Comparison of ENCODE assay signal across 25 cellular contexts in genomic region chr20:24366605-24367004, GRCh38.
DNase-seq lines count a peak whose midpoint lies in the region; ATAC-seq, FAIRE-seq and TF ChIP-seq lines count a peak whose summit lies in the region.
"Had no signal": no experiment of that assay in that cellular context is flagged by ENCODE, and none has a peak within 500 bp of the region (broad histone marks: within the 10 kb centered on the region; RNA-seq: fewer than 3 reads in every experiment).

No MANE protein-coding gene starts in this region.

- TF ChIP-seq EP300 in SK-N-SH (IDR thresholded peaks at IDR 0.05; ENCODE audit: borderline replicate concordance in 1 of 2, low read depth in 1 of 2, low read length in 1 of 2) = no peak

- H2AFZ ChIP-seq in astrocyte (ENCODE audit: low read depth, low read length) = no peak overlapping the region
- H2AFZ ChIP-seq in osteoblast (ENCODE audit: low read length) = no peak overlapping the region
- no peak overlapping the region for H2AFZ ChIP-seq in SK-N-SH (ENCODE audit: low read depth)

- H3K9ac ChIP-seq in astrocyte (ENCODE audit: low read length) (no peak overlapping the region), SK-N-SH (no peak overlapping the region)
- H3K9ac ChIP-seq: BLaER1 had no signal

- H3K4me2 ChIP-seq in astrocyte (ENCODE audit: low read length) (peak overlapping the region; percentile 14), osteoblast (ENCODE audit: insufficient read depth, low read length) (no peak overlapping the region), SK-N-SH (no peak overlapping the region)
- H3K4me2 ChIP-seq: BLaER1 had no signal

- H3K27me3 ChIP-seq in astrocyte (ENCODE audit: insufficient read depth, low read length) (no peaks in the 10 kb centered on the region), osteoblast (ENCODE audit: insufficient read depth, low read length) (no peaks in the 10 kb centered on the region), SK-N-SH (ENCODE audit: insufficient read depth) (no peaks in the 10 kb centered on the region)
- H3K27me3 ChIP-seq: BLaER1 had no signal

- H3K36me3 Mint-ChIP-seq in astrocyte (ENCODE audit: low read depth, unreplicated experiment) = no peaks in the 10 kb centered on the region
- H3K36me3 Mint-ChIP-seq: CD14-positive monocyte; CD4-positive, alpha-beta memory T cell; CD4-positive, CD25-positive, alpha-beta regulatory T cell; CD8-positive, alpha-beta memory T cell had no signal

- H3K9me3 ChIP-seq in astrocyte (ENCODE audit: insufficient read depth, low read depth, low read length) (peaks cover 8% of the 10 kb centered on the region), osteoblast (ENCODE audit: low read depth, low read length) (no peaks in the 10 kb centered on the region), SK-N-SH (no peaks in the 10 kb centered on the region)

- FAIRE-seq in astrocyte (lab: Jason Lieb, UNC) = no peak
- FAIRE-seq: A204.1, GM12878, GM12892 had no signal

- H3K4me3 ChIP-seq in astrocyte (ENCODE audit: insufficient read depth, low read depth, low read length) = no peak overlapping the region
- no peak overlapping the region for H3K4me3 ChIP-seq in osteoblast (ENCODE audit: insufficient read depth, low read length)
- H3K4me3 ChIP-seq in SK-N-SH (ENCODE audit: low read depth in 2 of 2, low read length in 1 of 2) = no peak overlapping the region
- H3K4me3 ChIP-seq: BLaER1, GM12878 had no signal

- H3K9me3 Mint-ChIP-seq in astrocyte (ENCODE audit: unreplicated experiment) = peaks cover 12% of the 10 kb centered on the region

- POLR2A ChIA-PET in SK-N-SH (lab: Yijun Ruan, JAX) = no interaction called here

- CTCF ChIA-PET in SK-N-SH (lab: Yijun Ruan, JAX) = interaction anchor here (0.8 kb wide), 1 partner anchor 16 kb away, joined by 4 read pairs; no protein-coding TSS in a partner anchor

- H3K27me3 Mint-ChIP-seq in astrocyte (ENCODE audit: low read depth, unreplicated experiment) = no peaks in the 10 kb centered on the region
- H3K27me3 Mint-ChIP-seq: CD4-positive, CD25-positive, alpha-beta regulatory T cell; CD8-positive, alpha-beta memory T cell had no signal

- WGBS in SK-N-SH (ENCODE audit: low lambda C conversion rate) = 59% methylated on average over 11 of the region's 11 CpGs

- no peak overlapping the region for H3K27ac Mint-ChIP-seq in astrocyte (ENCODE audit: unreplicated experiment)
- H3K27ac Mint-ChIP-seq: CD14-positive monocyte; CD4-positive, alpha-beta memory T cell; CD4-positive, CD25-positive, alpha-beta regulatory T cell; CD8-positive, alpha-beta memory T cell had no signal

- TF ChIP-seq RAD21 in SK-N-SH (IDR thresholded peaks at IDR 0.05; ENCODE audit: low read length) = no peak

- H3K27ac ChIP-seq in astrocyte (ENCODE audit: low read depth, low read length) (no peak overlapping the region), osteoblast (ENCODE audit: low read depth, low read length) (no peak overlapping the region), SK-N-SH (ENCODE audit: low read depth in 2 of 2, low read length in 1 of 2) (no peak overlapping the region)
- H3K27ac ChIP-seq: BLaER1 had no signal

- H3K9me2 ChIP-seq in SK-N-SH = no peaks in the 10 kb centered on the region

- no peak for ATAC-seq in HG02610 (IDR thresholded peaks at IDR 0.05; ENCODE audit: unreplicated experiment)
- ATAC-seq: GM12878 had no signal

- no peak overlapping the region for H3K4me3 Mint-ChIP-seq in astrocyte (ENCODE audit: unreplicated experiment)
- H3K4me3 Mint-ChIP-seq: CD14-positive monocyte; CD4-positive, alpha-beta memory T cell; CD4-positive, CD25-positive, alpha-beta regulatory T cell; CD8-positive, alpha-beta memory T cell had no signal

- peaks cover 20% of the 10 kb centered on the region for H3K4me1 Mint-ChIP-seq in astrocyte (ENCODE audit: low read depth, unreplicated experiment)
- H3K4me1 Mint-ChIP-seq: CD14-positive monocyte; CD4-positive, alpha-beta memory T cell; CD8-positive, alpha-beta memory T cell had no signal

- no peaks in the 10 kb centered on the region for H4K20me1 ChIP-seq in astrocyte (ENCODE audit: insufficient read depth, low read length)
- no peaks in the 10 kb centered on the region for H4K20me1 ChIP-seq in osteoblast (ENCODE audit: insufficient read depth, low read length)
- no peaks in the 10 kb centered on the region for H4K20me1 ChIP-seq in SK-N-SH (ENCODE audit: insufficient read depth)
- H4K20me1 ChIP-seq: BLaER1 had no signal

- H3K36me3 ChIP-seq in astrocyte (ENCODE audit: insufficient read depth, low read length) (no peaks in the 10 kb centered on the region), osteoblast (ENCODE audit: insufficient read depth, low read length) (no peaks in the 10 kb centered on the region), SK-N-SH (replicated peaks in 1 of 2; ENCODE audit: control insufficient read depth in 1 of 2, insufficient read depth in 2 of 2, low read length in 1 of 2) (no peaks in the 10 kb centered on the region)
- H3K36me3 ChIP-seq: BE2C, BLaER1 had no signal

- TF ChIP-seq CTCF in astrocyte (IDR thresholded peaks at IDR 0.05; ENCODE audit: insufficient read depth, low read depth, low read length) = no peak
- TF ChIP-seq CTCF in osteoblast (IDR thresholded peaks at IDR 0.05; ENCODE audit: extremely low read depth, low read depth, low read length) = no peak
- no peak for TF ChIP-seq CTCF in SK-N-SH (IDR thresholded peaks at IDR 0.05)

- no peak for DNase-seq in astrocyte (ENCODE audit: low read depth)
- DNase-seq in medulla oblongata (ENCODE audit: extremely low spot score) = peak; percentile 45
- peak; percentile 41 for DNase-seq in osteoblast (ENCODE audit: insufficient read length, low spot score, missing footprints)
- DNase-seq in NCI-H1417 treated with DMSO at 0.1 percent for 48 hours (lab: John Stamatoyannopoulos, UW) = no peak
- DNase-seq in SK-N-SH = no peak
- no peak for DNase-seq in NCI-H128 (lab: John Stamatoyannopoulos, UW; ENCODE audit: unreplicated experiment)
- DNase-seq: 8988T; ACHN; BE2C; CD4-positive, alpha-beta memory T cell; CD4-positive, CD25-positive, alpha-beta regulatory T cell; CD8-positive, alpha-beta memory T cell; COR-L47; DMS 273 treated with DMSO at 0.1 percent for 48 hours; DMS153; DMS53; DMS79; DND-41; GDM1 had no signal

- H3K4me1 ChIP-seq in astrocyte (ENCODE audit: insufficient read depth, low read length) = no peaks in the 10 kb centered on the region
- no peaks in the 10 kb centered on the region for H3K4me1 ChIP-seq in osteoblast (ENCODE audit: insufficient read depth, low read length)
- no peaks in the 10 kb centered on the region for H3K4me1 ChIP-seq in SK-N-SH (ENCODE audit: control insufficient read depth in 1 of 2, insufficient read depth in 2 of 2, low read depth in 1 of 2, low read length in 1 of 2)
- H3K4me1 ChIP-seq: BE2C, BLaER1 had no signal

- H3F3A ChIP-seq in SK-N-SH (replicated peaks; ENCODE audit: insufficient read depth) = no peaks in the 10 kb centered on the region

- H3K79me2 ChIP-seq in astrocyte (ENCODE audit: insufficient read depth, low read length) (no peaks in the 10 kb centered on the region), osteoblast (ENCODE audit: insufficient read depth, low read length) (no peaks in the 10 kb centered on the region), SK-N-SH (ENCODE audit: insufficient read depth) (no peaks in the 10 kb centered on the region)

TF ChIP-seq in SK-N-SH, 30 proteins besides CTCF, POLR2A, EP300 and RAD21 (continues in another document):
- no peak for TF ChIP-seq GATA2 (CRISPR knock-in tag; IDR thresholded peaks at IDR 0.05)
- no peak for TF ChIP-seq IRF3 (IDR thresholded peaks at IDR 0.05; ENCODE audit: low read depth, low read length)
- no peak for TF ChIP-seq NFIC (IDR thresholded peaks at IDR 0.05; ENCODE audit: borderline replicate concordance)
- no peak for TF ChIP-seq RCOR1 (IDR thresholded peaks at IDR 0.05; ENCODE audit: low read length)
- TF ChIP-seq TCF12 (IDR thresholded peaks at IDR 0.05) = no peak
- no peak for TF ChIP-seq POLR2AphosphoS5 (IDR thresholded peaks at IDR 0.05; ENCODE audit: low read depth, low read length)
- no peak for TF ChIP-seq RXRA (IDR thresholded peaks at IDR 0.05; ENCODE audit: borderline replicate concordance, low read depth)
- TF ChIP-seq FOSL2 (IDR thresholded peaks at IDR 0.05; ENCODE audit: borderline replicate concordance, low read depth) = no peak
- TF ChIP-seq, protein P1, sequence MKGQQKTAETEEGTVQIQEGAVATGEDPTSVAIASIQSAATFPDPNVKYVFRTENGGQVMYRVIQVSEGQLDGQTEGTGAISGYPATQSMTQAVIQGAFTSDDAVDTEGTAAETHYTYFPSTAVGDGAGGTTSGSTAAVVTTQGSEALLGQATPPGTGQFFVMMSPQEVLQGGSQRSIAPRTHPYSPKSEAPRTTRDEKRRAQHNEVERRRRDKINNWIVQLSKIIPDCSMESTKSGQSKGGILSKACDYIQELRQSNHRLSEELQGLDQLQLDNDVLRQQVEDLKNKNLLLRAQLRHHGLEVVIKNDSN (IDR thresholded peaks at IDR 0.05; ENCODE audit: borderline replicate concordance, low read depth) = no peak
- no peak for TF ChIP-seq CHD2 (IDR thresholded peaks at IDR 0.05; ENCODE audit: low read length, partially characterized antibody)
- TF ChIP-seq, protein P2, sequence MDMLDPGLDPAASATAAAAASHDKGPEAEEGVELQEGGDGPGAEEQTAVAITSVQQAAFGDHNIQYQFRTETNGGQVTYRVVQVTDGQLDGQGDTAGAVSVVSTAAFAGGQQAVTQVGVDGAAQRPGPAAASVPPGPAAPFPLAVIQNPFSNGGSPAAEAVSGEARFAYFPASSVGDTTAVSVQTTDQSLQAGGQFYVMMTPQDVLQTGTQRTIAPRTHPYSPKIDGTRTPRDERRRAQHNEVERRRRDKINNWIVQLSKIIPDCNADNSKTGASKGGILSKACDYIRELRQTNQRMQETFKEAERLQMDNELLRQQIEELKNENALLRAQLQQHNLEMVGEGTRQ (IDR thresholded peaks at IDR 0.05; ENCODE audit: borderline replicate concordance, low read depth, low read length) = no peak
- no peak for TF ChIP-seq MAX (IDR thresholded peaks at IDR 0.05; ENCODE audit: low read depth)
- no peak for TF ChIP-seq TAF1 (IDR thresholded peaks at IDR 0.05; ENCODE audit: borderline replicate concordance, low read depth, low read length)

Comparison
In these comparisons a context has a peak if more than half of its experiments do, and no peak if none do; other contexts are left out.
1. DNase-seq: peak in medulla oblongata (single experiment) and osteoblast (single experiment); none in astrocyte (single experiment), NCI-H1417 treated with DMSO at 0.1 percent for 48 hours (single experiment), SK-N-SH (single experiment) and NCI-H128 (single experiment).